Comparison of ENCODE assay signal across 2 cellular contexts in genomic region chr1:169148472-169149252, GRCh38.
TF ChIP-seq lines count a peak whose summit lies in the region.

No MANE protein-coding gene starts in this region.

TF ChIP-seq in HCT116, 20 proteins besides CTCF, POLR2A, EP300 and RAD21 (continued from another document):
- TF ChIP-seq ZBTB33 (IDR thresholded peaks at IDR 0.05; ENCODE audit: extremely low read depth, insufficient replicate concordance, low read length), result no peak
- no peak for TF ChIP-seq ZNF274 (IDR thresholded peaks at IDR 0.05; ENCODE audit: low read depth, low read length)
- TF ChIP-seq EGR1 (IDR thresholded peaks at IDR 0.05; ENCODE audit: low read depth), result no peak

TF ChIP-seq in liver, 16 proteins besides CTCF, POLR2A, EP300 and RAD21 (continued from another document):
- TF ChIP-seq FOXA1 (IDR thresholded peaks at IDR 0.05), result peak; percentile 78
- TF ChIP-seq RXRA (IDR thresholded peaks at IDR 0.05), result peak; percentile 93 to 94
- TF ChIP-seq SP1 (IDR thresholded peaks at IDR 0.05), result peak; percentile 97
- peak; percentile 92 for TF ChIP-seq NR2F2 (IDR thresholded peaks at IDR 0.05)
- peak; percentile 43 for TF ChIP-seq TAF1 (conservative IDR thresholded peaks at IDR 0.05)
- TF ChIP-seq FOXA2 (IDR thresholded peaks at IDR 0.05), result peak; percentile 50
- peak; percentile 86 for TF ChIP-seq ATF3 (IDR thresholded peaks at IDR 0.05)
- peak in 1 of 2 donors; percentile 26 for TF ChIP-seq GABPA (IDR thresholded peaks at IDR 0.05 in 1 of 2, conservative IDR thresholded peaks at IDR 0.05 in 1 of 2)
